ENCODE assay signal across 7 cellular contexts in genomic region chr17:7383742-7384488, GRCh38. TPM values are rescaled to one million over a fixed set of nuclear protein-coding genes. Genes with fewer than 3 reads are reported as not detected.
DNase-seq lines count a peak whose midpoint lies in the region; ATAC-seq and TF ChIP-seq lines count a peak whose summit lies in the region.
"Had no signal": no experiment of that assay in that cellular context is flagged by ENCODE, and none has a peak within 500 bp of the region (broad histone marks: within the 10 kb centered on the region; RNA-seq: fewer than 3 reads in every experiment).

No MANE protein-coding gene starts in this region.

- no peaks in the 10 kb centered on the region for H3F3A ChIP-seq in SU-DHL-6 (ENCODE audit: insufficient read depth)

- TF ChIP-seq CTCF in SU-DHL-6 (IDR thresholded peaks at IDR 0.05; ENCODE audit: insufficient read depth, low read length, poor library complexity, severe bottlenecking): no peak
- no peak for TF ChIP-seq CTCF in sigmoid colon (IDR thresholded peaks at IDR 0.05)

- 33 to 77% methylated on average over 65 of the region's 65 CpGs for WGBS in sigmoid colon, 2 donors

- H3K9me2 ChIP-seq in SU-DHL-6 (replicated peaks; ENCODE audit: insufficient read depth, low read length): no peaks in the 10 kb centered on the region

- H3K9me3 ChIP-seq in SU-DHL-6 (ENCODE audit: insufficient read depth, low read length): peaks cover 9% of the 10 kb centered on the region; the same call in 1 of the 2 replicates
- no peaks in the 10 kb centered on the region for H3K9me3 ChIP-seq in effector memory CD4-positive, alpha-beta T cell (ENCODE audit: control insufficient read depth, low read length)
- H3K9me3 ChIP-seq in sigmoid colon: no peaks in the 10 kb centered on the region

- ATAC-seq in GM19397 (IDR thresholded peaks at IDR 0.05; ENCODE audit: unreplicated experiment) (peak; percentile 67), HG02938 (IDR thresholded peaks at IDR 0.05; ENCODE audit: unreplicated experiment) (no peak), GM21528 (IDR thresholded peaks at IDR 0.05; ENCODE audit: low FRiP score, unreplicated experiment) (no peak)

- H4K20me1 ChIP-seq in SU-DHL-6 (ENCODE audit: low read depth, low read length): no peaks in the 10 kb centered on the region

- peak overlapping the region; percentile 77 for H3K4me3 ChIP-seq in SU-DHL-6 (ENCODE audit: insufficient read depth, low read length, poor library complexity, severe bottlenecking)
- H3K4me3 ChIP-seq in effector memory CD4-positive, alpha-beta T cell (ENCODE audit: insufficient read depth, low read depth, low read length, poor library complexity, severe bottlenecking): peak overlapping the region; percentile 64
- peak overlapping the region; percentile 12 to 49 (median 44) for H3K4me3 ChIP-seq in sigmoid colon

- DNase-seq in effector memory CD4-positive, alpha-beta T cell: peak; percentile 63 to 75 (median 72)
- DNase-seq in sigmoid colon: peak; percentile 72

- no peaks in the 10 kb centered on the region for H3K79me2 ChIP-seq in SU-DHL-6 (ENCODE audit: insufficient read depth, low read length)

- intact Hi-C loops in sigmoid colon (cut with DNase I): loop anchor here (5.0 kb wide), 1 partner anchor 178 kb away; the partner anchor contains the start of gene SENP3

- H3K9ac ChIP-seq in SU-DHL-6 (ENCODE audit: low read length): peak overlapping the region; percentile 73

- H3K4me1 ChIP-seq in effector memory CD4-positive, alpha-beta T cell (ENCODE audit: control insufficient read depth, insufficient read depth, low read length, poor library complexity, severe bottlenecking): peaks cover 15% of the 10 kb centered on the region
- H3K4me1 ChIP-seq in sigmoid colon: peaks cover 2 to 34% (median 30%) of the 10 kb centered on the region in 4 donors

- peak overlapping the region; percentile 94 for H2AFZ ChIP-seq in SU-DHL-6 (ENCODE audit: low read depth, low read length, severe bottlenecking)

- TF ChIP-seq EP300 in sigmoid colon (IDR thresholded peaks at IDR 0.05): no peak

- H3K27me3 ChIP-seq in SU-DHL-6 (ENCODE audit: low read length): no peaks in the 10 kb centered on the region
- peaks cover 10% of the 10 kb centered on the region for H3K27me3 ChIP-seq in effector memory CD4-positive, alpha-beta T cell (replicated peaks; ENCODE audit: control insufficient read depth, insufficient read depth, low read length, poor library complexity, severe bottlenecking)
- no peaks in the 10 kb centered on the region for H3K27me3 ChIP-seq in sigmoid colon

- TF ChIP-seq POLR2A in sigmoid colon (IDR thresholded peaks at IDR 0.05): no peak

- H3K36me3 ChIP-seq in SU-DHL-6 (ENCODE audit: low read length) (no peaks in the 10 kb centered on the region), sigmoid colon (peaks cover 0 to 11% (median 3%) of the 10 kb centered on the region in 4 donors)
- peaks cover 13% of the 10 kb centered on the region for H3K36me3 ChIP-seq in effector memory CD4-positive, alpha-beta T cell (ENCODE audit: control insufficient read depth, insufficient read depth, low read length)

- H3K4me2 ChIP-seq in SU-DHL-6 (ENCODE audit: low read depth, low read length, poor library complexity, severe bottlenecking): peak overlapping the region; percentile 79

- peak overlapping the region; percentile 48 for H3K27ac ChIP-seq in SU-DHL-6 (ENCODE audit: low read depth, low read length)
- peak overlapping the region; percentile 84 for H3K27ac ChIP-seq in effector memory CD4-positive, alpha-beta T cell (ENCODE audit: insufficient read depth, low read length, poor library complexity, severe bottlenecking)
- peak overlapping the region; percentile 48 to 55 (median 50) for H3K27ac ChIP-seq in sigmoid colon
- H3K27ac ChIP-seq: epithelial cell of prostate had no signal

RNA-seq across cellular contexts. Expression of gene TNK1, which starts 3.0 kb away (rescaled TPM):
- 1 to 10 TPM; 2.1 to 5.4 (median 3.4) TPM for total RNA-seq in sigmoid colon
- 10 to 100 TPM in 2 of 3 donors, 1 to 10 TPM in 1; 8.4 to 14.6 (median 10.4) TPM for polyA plus RNA-seq in sigmoid colon

RNA-seq across cellular contexts. Expression of gene PLSCR3, which starts 10.4 kb away (rescaled TPM):
- 10 to 100 TPM; 10.4 to 18.3 (median 14.2) TPM for total RNA-seq in sigmoid colon
- polyA plus RNA-seq in sigmoid colon: 10 to 100 TPM; 11.6 to 27.2 (median 18.0) TPM

RNA-seq across cellular contexts. Expression of gene TMEM256, which starts 20.0 kb away (rescaled TPM):
- total RNA-seq in sigmoid colon: 100 to 1,000 TPM in 2 of 4 donors, 10 to 100 TPM in 2; 19.0 to 152 (median 99.7) TPM
- polyA plus RNA-seq in sigmoid colon: 100 to 1,000 TPM; 150 to 357 (median 235) TPM

RNA-seq across cellular contexts. Expression of gene NLGN2, which starts 23.7 kb away (rescaled TPM):
- 10 to 100 TPM in 2 of 4 donors, 1 to 10 TPM in 2; 6.8 to 18.8 (median 10.4) TPM for total RNA-seq in sigmoid colon
- polyA plus RNA-seq in sigmoid colon: 1 to 10 TPM in 1 of 3 donors, under 1 TPM in 2; 0.60 to 8.9 (median 0.69) TPM

RNA-seq across cellular contexts. Expression of gene TMEM95, which starts 29.0 kb away (rescaled TPM):
- total RNA-seq in sigmoid colon: not detected
- not detected for polyA plus RNA-seq in sigmoid colon
